In genomic region chr21:29304577-29304976, GRCh38 we compare ENCODE assay signal across 16 cellular contexts. TPM values are rescaled to one million over a fixed set of nuclear protein-coding genes. Genes with fewer than 3 reads are reported as not detected.
DNase-seq lines count a peak whose midpoint lies in the region; ATAC-seq and TF ChIP-seq lines count a peak whose summit lies in the region.
"Had no signal": no experiment of that assay in that cellular context is flagged by ENCODE, and none has a peak within 500 bp of the region (broad histone marks: within the 10 kb centered on the region; RNA-seq: fewer than 3 reads in every experiment).

No MANE protein-coding gene starts in this region.

- no peak overlapping the region for H3K9ac ChIP-seq in SK-N-SH

- 0 out of 2 replicates have a peak overlapping the region, but pooled peaks have one; percentile 89 for H3K4me2 ChIP-seq in SK-N-SH

- no peak for TF ChIP-seq RAD21 in SK-N-SH (IDR thresholded peaks at IDR 0.05; ENCODE audit: low read length)

- CTCF ChIA-PET in SK-N-SH (lab: Yijun Ruan, JAX): no interaction called here

- ATAC-seq in SK-N-SH treated with all-trans-retinoic acid at 6 μM for 48 hours: no peak
- ATAC-seq in foreskin keratinocyte: no peak

- no peak overlapping the region for H2AFZ ChIP-seq in SK-N-SH (ENCODE audit: low read depth)

- H3K79me2 ChIP-seq in SK-N-SH (ENCODE audit: insufficient read depth): peaks cover 100% of the 10 kb centered on the region

- no peak for TF ChIP-seq CTCF in SK-N-SH (IDR thresholded peaks at IDR 0.05)
- no peak for TF ChIP-seq CTCF in foreskin keratinocyte (conservative IDR thresholded peaks at IDR 0.05)
- TF ChIP-seq CTCF in thyroid gland (IDR thresholded peaks at IDR 0.05): no peak

- H3K4me3 ChIP-seq in SK-N-SH (ENCODE audit: low read depth in 2 of 2, low read length in 1 of 2) (no peak overlapping the region), thyroid gland (replicated peaks in 1 of 3) (no peak overlapping the region)
- H3K4me3 ChIP-seq: coronary artery, skin epidermis, testis had no signal

- H3F3A ChIP-seq in SK-N-SH (replicated peaks; ENCODE audit: insufficient read depth): peaks cover 7% of the 10 kb centered on the region

- H3K9me3 ChIP-seq in SK-N-SH: no peaks in the 10 kb centered on the region
- no peaks in the 10 kb centered on the region for H3K9me3 ChIP-seq in thyroid gland
- H3K9me3 ChIP-seq: testis had no signal

- TF ChIP-seq POLR2A in thyroid gland (IDR thresholded peaks at IDR 0.05): no peak

- H3K9me2 ChIP-seq in SK-N-SH: no peaks in the 10 kb centered on the region

- H3K36me3 ChIP-seq in SK-N-SH (replicated peaks in 1 of 2; ENCODE audit: control insufficient read depth in 1 of 2, insufficient read depth in 2 of 2, low read length in 1 of 2) (peaks cover 6 to 21% of the 10 kb centered on the region in 2 experiments), thyroid gland (no peaks in the 10 kb centered on the region)

- H3K4me1 ChIP-seq in SK-N-SH (ENCODE audit: control insufficient read depth in 1 of 2, insufficient read depth in 2 of 2, low read depth in 1 of 2, low read length in 1 of 2): peaks cover 22 to 57% of the 10 kb centered on the region in 2 experiments; a peak in 3 of 4 replicates
- peaks cover 54% of the 10 kb centered on the region for H3K4me1 ChIP-seq in foreskin keratinocyte
- peaks cover 57 to 72% of the 10 kb centered on the region in 2 donors for H3K4me1 ChIP-seq in thyroid gland

- POLR2A ChIA-PET in SK-N-SH (lab: Yijun Ruan, JAX): no interaction called here

- peak overlapping the region in 1 of 2 experiments; percentile 14; a peak in 1 of 4 replicates for H3K27ac ChIP-seq in SK-N-SH (ENCODE audit: low read depth in 2 of 2, low read length in 1 of 2)
- H3K27ac ChIP-seq in foreskin keratinocyte: peak overlapping the region; percentile 24
- H3K27ac ChIP-seq in thyroid gland: peak overlapping the region in 2 of 3 donors; percentile 0 to 18

- no peaks in the 10 kb centered on the region for H3K27me3 ChIP-seq in SK-N-SH (ENCODE audit: insufficient read depth)
- no peaks in the 10 kb centered on the region for H3K27me3 ChIP-seq in foreskin keratinocyte
- H3K27me3 ChIP-seq in thyroid gland: no peaks in the 10 kb centered on the region
- H3K27me3 ChIP-seq: testis had no signal

- WGBS in SK-N-SH (ENCODE audit: low lambda C conversion rate): 75% methylated on average over 2 of the region's 2 CpGs
- WGBS in thyroid gland, 2 donors: 88 to 90% methylated on average over 2 of the region's 2 CpGs

- intact Hi-C loops in thyroid gland (cut with DNase I): no loop called here

- DNase-seq in SK-N-SH (no peak), SKM-1 (lab: John Stamatoyannopoulos, UW; ENCODE audit: unreplicated experiment) (peak; percentile 16), foreskin keratinocyte (no peak), thyroid gland (no peak), hypothalamus (lab: John Stamatoyannopoulos, UW) (no peak), NCI-H1436 treated with DMSO at 0.1 percent for 48 hours (lab: John Stamatoyannopoulos, UW) (no peak), NCI-H82 treated with DMSO at 0.1 percent for 48 hours (lab: John Stamatoyannopoulos, UW; ENCODE audit: unreplicated experiment) (no peak)
- DNase-seq: activated CD8-positive, alpha-beta memory T cell treated with anti-CD3 and anti-CD28 coated beads for 24 hours; H7; immature natural killer cell; NCI-H187 treated with DMSO at 0.1 percent for 48 hours; NCI-H82; testis had no signal

- peaks cover 98% of the 10 kb centered on the region for H4K20me1 ChIP-seq in SK-N-SH (ENCODE audit: insufficient read depth)

- no peak for TF ChIP-seq EP300 in SK-N-SH (IDR thresholded peaks at IDR 0.05; ENCODE audit: borderline replicate concordance in 1 of 2, low read depth in 1 of 2, low read length in 1 of 2)

TF ChIP-seq in SK-N-SH, 30 proteins besides CTCF, POLR2A, EP300 and RAD21:
- no peak for TF ChIP-seq MAX (IDR thresholded peaks at IDR 0.05; ENCODE audit: low read depth)
- no peak for TF ChIP-seq ELF1 (IDR thresholded peaks at IDR 0.05)
- TF ChIP-seq POLR2AphosphoS5 (IDR thresholded peaks at IDR 0.05; ENCODE audit: low read depth, low read length): no peak
- no peak for TF ChIP-seq MEF2A (IDR thresholded peaks at IDR 0.05; ENCODE audit: borderline replicate concordance, low read depth)

TF ChIP-seq in SK-N-SH treated with all-trans-retinoic acid at 6 μM for 48 hours, 23 proteins besides CTCF, POLR2A, EP300 and RAD21 (continues in another document):
- TF ChIP-seq, protein P1, sequence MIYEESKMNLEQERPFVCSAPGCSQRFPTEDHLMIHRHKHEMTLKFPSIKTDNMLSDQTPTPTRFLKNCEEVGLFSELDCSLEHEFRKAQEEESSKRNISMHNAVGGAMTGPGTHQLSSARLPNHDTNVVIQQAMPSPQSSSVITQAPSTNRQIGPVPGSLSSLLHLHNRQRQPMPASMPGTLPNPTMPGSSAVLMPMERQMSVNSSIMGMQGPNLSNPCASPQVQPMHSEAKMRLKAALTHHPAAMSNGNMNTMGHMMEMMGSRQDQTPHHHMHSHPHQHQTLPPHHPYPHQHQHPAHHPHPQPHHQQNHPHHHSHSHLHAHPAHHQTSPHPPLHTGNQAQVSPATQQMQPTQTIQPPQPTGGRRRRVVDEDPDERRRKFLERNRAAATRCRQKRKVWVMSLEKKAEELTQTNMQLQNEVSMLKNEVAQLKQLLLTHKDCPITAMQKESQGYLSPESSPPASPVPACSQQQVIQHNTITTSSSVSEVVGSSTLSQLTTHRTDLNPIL (CRISPR knock-in tag; IDR thresholded peaks at IDR 0.05; ENCODE audit: low read depth): no peak
- TF ChIP-seq BACH2 (CRISPR knock-in tag; IDR thresholded peaks at IDR 0.05; ENCODE audit: borderline replicate concordance) (no peak), ISL1 (CRISPR knock-in tag; IDR thresholded peaks at IDR 0.05) (no peak), ZNF8 (CRISPR knock-in tag; IDR thresholded peaks at IDR 0.05) (no peak), CSDC2 (CRISPR knock-in tag; IDR thresholded peaks at IDR 0.05) (no peak), PATZ1 (CRISPR knock-in tag; IDR thresholded peaks at IDR 0.05; ENCODE audit: borderline replicate concordance) (no peak), TSHZ2 (CRISPR knock-in tag; IDR thresholded peaks at IDR 0.05) (no peak), ZNF565 (CRISPR knock-in tag; conservative IDR thresholded peaks at IDR 0.05; ENCODE audit: low read depth) (no peak), ARNTL (CRISPR knock-in tag; IDR thresholded peaks at IDR 0.05; ENCODE audit: borderline replicate concordance, low read depth) (no peak), PPARA (CRISPR knock-in tag; IDR thresholded peaks at IDR 0.05; ENCODE audit: borderline replicate concordance) (no peak), OSR1 (CRISPR knock-in tag; IDR thresholded peaks at IDR 0.05) (no peak), SNAI2 (CRISPR knock-in tag; IDR thresholded peaks at IDR 0.05) (no peak), TOX (CRISPR knock-in tag; IDR thresholded peaks at IDR 0.05; ENCODE audit: borderline replicate concordance) (no peak), GLIS3 (CRISPR knock-in tag; IDR thresholded peaks at IDR 0.05) (no peak), ZC3H10 (CRISPR knock-in tag; IDR thresholded peaks at IDR 0.05) (no peak), ZFP3 (CRISPR knock-in tag; IDR thresholded peaks at IDR 0.05) (no peak)

RNA-seq across cellular contexts. Expression of gene BACH1, which starts 5.9 kb away (rescaled TPM):
- polyA plus RNA-seq in SK-N-SH (2012; rRNA removed) (18.1 and 21.9 TPM in 2 replicates), foreskin keratinocyte (6.1 and 7.4 TPM in 2 replicates)
- polyA plus RNA-seq in SK-N-SH (2012; cell fraction: cytosol; rRNA removed): 24.3 and 24.6 TPM in 2 replicates
- 16.9 and 22.0 TPM in 2 replicates for polyA plus RNA-seq in SK-N-SH (2012; cell fraction: nucleus; rRNA removed)
- total RNA-seq in foreskin keratinocyte (45.6 and 46.9 TPM in 2 replicates), thyroid gland (10 to 100 TPM; 36.3 to 89.9 (median 64.9) TPM)
